Comparison of ENCODE assay signal across 17 cellular contexts in genomic region chr1:175774921-175775320, GRCh38. TPM values are rescaled to one million over a fixed set of nuclear protein-coding genes. Genes with fewer than 3 reads are reported as not detected.
DNase-seq lines count a peak whose midpoint lies in the region; ATAC-seq and TF ChIP-seq lines count a peak whose summit lies in the region.
"Had no signal": no experiment of that assay in that cellular context is flagged by ENCODE, and none has a peak within 500 bp of the region (broad histone marks: within the 10 kb centered on the region; RNA-seq: fewer than 3 reads in every experiment).

No MANE protein-coding gene starts in this region.

- no peaks in the 10 kb centered on the region for H3F3A ChIP-seq in GM23338 (replicated peaks; ENCODE audit: low read depth)

- CTCF ChIA-PET in IMR-90 (lab: Yijun Ruan, JAX) = no interaction called here

- no peak overlapping the region for H3K4me3 ChIP-seq in GM23338
- no peak overlapping the region for H3K4me3 ChIP-seq in IMR-90 (ENCODE audit: insufficient read depth, low read depth, low read length)
- no peak overlapping the region for H3K4me3 ChIP-seq in endodermal cell (ENCODE audit: low read length)
- peak overlapping the region in 1 of 2 donors; percentile 48 for H3K4me3 ChIP-seq in neuronal stem cell (ENCODE audit: low read length in 2 of 2)
- H3K4me3 ChIP-seq: BLaER1 treated with 17β-estradiol and CSF1 and Interleukin-3, amounts not matched to agents 10 nM and 100 nM; GM23248; HAP-1 had no signal

- H2AFZ ChIP-seq in GM23338 = no peak overlapping the region
- H2AFZ ChIP-seq in IMR-90 (replicated peaks; ENCODE audit: low read length, poor library complexity) = no peak overlapping the region
- H2AFZ ChIP-seq in neuronal stem cell (ENCODE audit: low read length) = no peak overlapping the region
- H2AFZ ChIP-seq: GM23248 had no signal

- H3K9ac ChIP-seq in IMR-90 (ENCODE audit: low read depth, low read length) (no peak overlapping the region), endodermal cell (ENCODE audit: extremely low read depth, low read length, poor library complexity, severe bottlenecking) (no peak overlapping the region), neuronal stem cell (ENCODE audit: low read depth, low read length, poor library complexity) (no peak overlapping the region)
- H3K9ac ChIP-seq: BLaER1 treated with 17β-estradiol and CSF1 and Interleukin-3, amounts not matched to agents 10 nM and 100 nM; GM23248 had no signal

- H3K4me2 ChIP-seq in GM23338 (no peak overlapping the region), IMR-90 (ENCODE audit: low read depth, low read length) (no peak overlapping the region), neuronal stem cell (ENCODE audit: insufficient read depth, low read length, poor library complexity, severe bottlenecking) (no peak overlapping the region)
- H3K4me2 ChIP-seq: BLaER1 treated with 17β-estradiol and CSF1 and Interleukin-3, amounts not matched to agents 10 nM and 100 nM had no signal

- H4K8ac ChIP-seq in IMR-90 (ENCODE audit: low read depth in 2 of 2, low read length in 2 of 2) (no peak overlapping the region), neuronal stem cell (ENCODE audit: low read depth, low read length) (no peak overlapping the region)

- H4K20me1 ChIP-seq in GM23338 (replicated peaks; ENCODE audit: insufficient read depth) (no peaks in the 10 kb centered on the region), IMR-90 (ENCODE audit: insufficient read depth, low read length) (no peaks in the 10 kb centered on the region)
- H4K20me1 ChIP-seq: BLaER1 treated with 17β-estradiol and CSF1 and Interleukin-3, amounts not matched to agents 10 nM and 100 nM had no signal

- H3K4ac ChIP-seq in IMR-90 (ENCODE audit: low read depth, low read length) (no peak overlapping the region), neuronal stem cell (ENCODE audit: low read length) (no peak overlapping the region)

- no peak for TF ChIP-seq RAD21 in IMR-90 (IDR thresholded peaks at IDR 0.05; ENCODE audit: low read length)

- POLR2A ChIA-PET in IMR-90 (lab: Charles Lee; ENCODE audit: unreplicated experiment) = no interaction called here

- H4K91ac ChIP-seq in IMR-90 (ENCODE audit: insufficient read depth, low read depth, low read length) = no peak overlapping the region
- no peak overlapping the region for H4K91ac ChIP-seq in neuronal stem cell (ENCODE audit: low read depth, low read length, poor library complexity)

- 58% methylated on average over 2 of the region's 3 CpGs; no CpG with 5 or more reads in 1 of the 2 experiments for WGBS in IMR-90 (ENCODE audit: extremely low coverage in 2 of 2, insufficient read length in 1 of 2), 2 experiments
- 83 to 98% methylated on average over 3 of the region's 3 CpGs for WGBS in endodermal cell (ENCODE audit: insufficient coverage in 1 of 2, insufficient read length in 1 of 2), 2 experiments
- no CpG with 5 or more reads among the region's 3 CpGs for WGBS in neuronal stem cell (ENCODE audit: extremely low coverage in 2 of 2, insufficient read length in 2 of 2, insufficient replicate concordance in 1 of 2), 2 donors

- H3K27ac Mint-ChIP-seq in GM23338 = no peak overlapping the region
- H3K27ac Mint-ChIP-seq in endodermal cell = no peak overlapping the region
- no peak overlapping the region for H3K27ac Mint-ChIP-seq in stimulated activated naive CD8-positive, alpha-beta T cell treated with anti-CD3 and anti-CD28 coated beads, Interleukin-15, amount 100 ng/mL, for 72 hours
- H3K27ac Mint-ChIP-seq: CD4-positive, CD25-positive, alpha-beta regulatory T cell; HFFc6 had no signal

- H3K9me3 ChIP-seq in IMR-90 (ENCODE audit: control insufficient read depth, insufficient read depth, low read length) = no peaks in the 10 kb centered on the region; the same call in 1 of the 2 replicates
- no peaks in the 10 kb centered on the region for H3K9me3 ChIP-seq in endodermal cell (ENCODE audit: control insufficient read depth, low read length)
- no peaks in the 10 kb centered on the region for H3K9me3 ChIP-seq in neuronal stem cell (replicated peaks in 1 of 2; ENCODE audit: control insufficient read depth in 2 of 2, insufficient read depth in 1 of 2, low read depth in 1 of 2, low read length in 2 of 2)
- H3K9me3 ChIP-seq: HAP-1 had no signal

- ATAC-seq in GM23338 = peak; percentile 59
- no peak for ATAC-seq in IMR-90 (ENCODE audit: low read depth)
- no peak for ATAC-seq in stimulated activated naive CD8-positive, alpha-beta T cell treated with anti-CD3 and anti-CD28 coated beads, Interleukin-15, amount 100 ng/mL, for 72 hours

- no peaks in the 10 kb centered on the region for H3K9me1 ChIP-seq in IMR-90 (ENCODE audit: insufficient read depth, low read length)

- H2BK20ac ChIP-seq in IMR-90 (ENCODE audit: low read depth, low read length) = no peak overlapping the region

- H3K56ac ChIP-seq in IMR-90 (ENCODE audit: extremely low read depth, insufficient read depth, low read length) = no peak overlapping the region

- H3K79me1 ChIP-seq in IMR-90 (ENCODE audit: low read depth in 1 of 2, low read length in 2 of 2) = no peaks in the 10 kb centered on the region
- no peaks in the 10 kb centered on the region for H3K79me1 ChIP-seq in neuronal stem cell (ENCODE audit: low read depth, low read length)

- H3K27ac ChIP-seq in GM23338 (ENCODE audit: low read depth) (no peak overlapping the region), IMR-90 (ENCODE audit: insufficient read depth, low read length) (no peak overlapping the region), endodermal cell (ENCODE audit: low read depth, low read length) (no peak overlapping the region), neuronal stem cell (replicated peaks; ENCODE audit: low read length) (no peak overlapping the region)
- H3K27ac ChIP-seq: BLaER1 treated with 17β-estradiol and CSF1 and Interleukin-3, amounts not matched to agents 10 nM and 100 nM; GM23248 had no signal

- no peak overlapping the region for H4K5ac ChIP-seq in IMR-90 (ENCODE audit: low read depth, low read length)

- H3K14ac ChIP-seq in IMR-90 (replicated peaks; ENCODE audit: low read depth, low read length) = no peak overlapping the region
- no peak overlapping the region for H3K14ac ChIP-seq in neuronal stem cell (ENCODE audit: low read length)

- in situ Hi-C loops in IMR-90 (cut with MboI; ENCODE audit: low sequenced_read_pairs) = no loop called here

- H2BK15ac ChIP-seq in IMR-90 (ENCODE audit: low read depth, low read length) (no peak overlapping the region), neuronal stem cell (ENCODE audit: low read length) (no peak overlapping the region)

- H3K23ac ChIP-seq in IMR-90 (ENCODE audit: low read depth, low read length) (no peak overlapping the region), neuronal stem cell (ENCODE audit: low read depth, low read length, poor library complexity) (peak overlapping the region; percentile 14)

- TF ChIP-seq CTCF in GM23338 (conservative IDR thresholded peaks at IDR 0.05; ENCODE audit: low read depth in 2 of 2) = no peak; a peak in 1 of 4 replicates
- TF ChIP-seq CTCF in IMR-90 (conservative IDR thresholded peaks at IDR 0.05; ENCODE audit: low read depth, low read length) = no peak
- peak; percentile 32 for TF ChIP-seq CTCF in endodermal cell (conservative IDR thresholded peaks at IDR 0.05)

- no peak for TF ChIP-seq POLR2A in IMR-90 (IDR thresholded peaks at IDR 0.05; ENCODE audit: low read depth, low read length)

- H2AK9ac ChIP-seq in IMR-90 (replicated peaks; ENCODE audit: low read depth, low read length, poor library complexity) = peak overlapping the region; percentile 37

- BruUV-seq in IMR-90 (replicated peaks; lab: Mats Ljungman, UMichigan) = no TSS peak

- H3K36me3 Mint-ChIP-seq in GM23338 (ENCODE audit: low read depth) = no peaks in the 10 kb centered on the region
- no peaks in the 10 kb centered on the region for H3K36me3 Mint-ChIP-seq in endodermal cell (ENCODE audit: low read depth)
- H3K36me3 Mint-ChIP-seq: CD4-positive, CD25-positive, alpha-beta regulatory T cell had no signal

- intact Hi-C loops in IMR-90 (cut with micrococcal nuclease) = no loop called here

- DNase-seq in GM23338 (ENCODE audit: low spot score) = peak; percentile 13
- DNase-seq in IMR-90 = no peak
- peak; percentile 59 for DNase-seq in endodermal cell
- no peak for DNase-seq in neuronal stem cell (ENCODE audit: low spot score)
- no peak for DNase-seq in NCI-H2227 (lab: John Stamatoyannopoulos, UW; ENCODE audit: unreplicated experiment)
- no peak for DNase-seq in stimulated activated naive CD8-positive, alpha-beta T cell treated with anti-CD3 and anti-CD28 coated beads, Interleukin-15, amount 100 ng/mL, for 72 hours
- DNase-seq in anterior cingulate cortex (lab: John Stamatoyannopoulos, UW) = no peak
- DNase-seq: ACHN; CD4-positive, CD25-positive, alpha-beta regulatory T cell; DMS 273 treated with DMSO at 0.1 percent for 48 hours; GM23248; HFFc6 had no signal

- no peak overlapping the region for H2BK12ac ChIP-seq in neuronal stem cell (ENCODE audit: low read length)

- no peak overlapping the region for H2AK5ac ChIP-seq in IMR-90 (ENCODE audit: low read depth, low read length)
- H2AK5ac ChIP-seq in neuronal stem cell (ENCODE audit: low read depth, low read length) = no peak overlapping the region

- H3K79me2 ChIP-seq in GM23338 (replicated peaks; ENCODE audit: insufficient read depth) = no peaks in the 10 kb centered on the region

- H3K27me3 Mint-ChIP-seq in GM23338 (ENCODE audit: insufficient read depth, low read depth, poor library complexity) (no peaks in the 10 kb centered on the region), endodermal cell (ENCODE audit: insufficient read depth) (peaks cover 25% of the 10 kb centered on the region)
- peaks cover 27% of the 10 kb centered on the region for H3K27me3 Mint-ChIP-seq in stimulated activated naive CD8-positive, alpha-beta T cell treated with anti-CD3 and anti-CD28 coated beads, Interleukin-15, amount 100 ng/mL, for 72 hours

- H2BK5ac ChIP-seq in IMR-90 (ENCODE audit: low read depth, low read length, poor library complexity, severe bottlenecking) (no peak overlapping the region), neuronal stem cell (ENCODE audit: low read length) (no peak overlapping the region)

- no peaks in the 10 kb centered on the region; the same call in 1 of the 2 replicates for H3K36me3 ChIP-seq in GM23338 (ENCODE audit: insufficient read depth)
- H3K36me3 ChIP-seq in IMR-90 (ENCODE audit: control insufficient read depth, insufficient read depth, low read length) = no peaks in the 10 kb centered on the region
- H3K36me3 ChIP-seq in endodermal cell (ENCODE audit: control insufficient read depth, insufficient read depth, low read length) = no peaks in the 10 kb centered on the region
- no peaks in the 10 kb centered on the region for H3K36me3 ChIP-seq in neuronal stem cell (replicated peaks in 1 of 2; ENCODE audit: control insufficient read depth in 2 of 2, insufficient read depth in 2 of 2, low read length in 2 of 2)
- H3K36me3 ChIP-seq: BLaER1 treated with 17β-estradiol and CSF1 and Interleukin-3, amounts not matched to agents 10 nM and 100 nM; HAP-1 had no signal

- dilution Hi-C loops in IMR-90 (cut with HindIII; ENCODE audit: low sequenced_read_pairs, unreplicated experiment) = no loop called here

- H3K18ac ChIP-seq in IMR-90 (ENCODE audit: low read depth, low read length) = no peak overlapping the region
- H3K18ac ChIP-seq in neuronal stem cell (ENCODE audit: low read length) = peak overlapping the region; percentile 22

- no peaks in the 10 kb centered on the region for H3K9me3 Mint-ChIP-seq in GM23338
- no peaks in the 10 kb centered on the region for H3K9me3 Mint-ChIP-seq in endodermal cell
- no peaks in the 10 kb centered on the region for H3K9me3 Mint-ChIP-seq in stimulated activated naive CD8-positive, alpha-beta T cell treated with anti-CD3 and anti-CD28 coated beads, Interleukin-15, amount 100 ng/mL, for 72 hours

- H3K9me2 ChIP-seq in GM23338 (ENCODE audit: insufficient read depth) = peaks cover 3% of the 10 kb centered on the region; the same call in 1 of the 2 replicates

- 0 out of 3 replicates have a peak, but pooled peaks cover 4% of the 10 kb centered on the region for H3K4me1 Mint-ChIP-seq in GM23338
- H3K4me1 Mint-ChIP-seq in endodermal cell = peaks cover 11% of the 10 kb centered on the region
- H3K4me1 Mint-ChIP-seq in stimulated activated naive CD8-positive, alpha-beta T cell treated with anti-CD3 and anti-CD28 coated beads, Interleukin-15, amount 100 ng/mL, for 72 hours = no peaks in the 10 kb centered on the region
- H3K4me1 Mint-ChIP-seq: CD4-positive, CD25-positive, alpha-beta regulatory T cell had no signal

- no peaks in the 10 kb centered on the region for H3K4me1 ChIP-seq in GM23338 (ENCODE audit: insufficient read depth)
- H3K4me1 ChIP-seq in IMR-90 (ENCODE audit: control insufficient read depth, insufficient read depth, low read length) = no peaks in the 10 kb centered on the region
- H3K4me1 ChIP-seq in endodermal cell (ENCODE audit: control insufficient read depth, insufficient read depth, low read length) = no peaks in the 10 kb centered on the region
- H3K4me1 ChIP-seq in neuronal stem cell (ENCODE audit: control insufficient read depth in 2 of 2, insufficient read depth in 1 of 2, low read depth in 1 of 2, low read length in 2 of 2) = no peaks in the 10 kb centered on the region
- H3K4me1 ChIP-seq: HAP-1 had no signal

- H3K4me3 Mint-ChIP-seq in GM23338 = no peak overlapping the region
- no peak overlapping the region for H3K4me3 Mint-ChIP-seq in endodermal cell
- H3K4me3 Mint-ChIP-seq in stimulated activated naive CD8-positive, alpha-beta T cell treated with anti-CD3 and anti-CD28 coated beads, Interleukin-15, amount 100 ng/mL, for 72 hours = no peak overlapping the region
- H3K4me3 Mint-ChIP-seq: CD4-positive, CD25-positive, alpha-beta regulatory T cell; HFFc6 had no signal

- H3K27me3 ChIP-seq in GM23338 (ENCODE audit: insufficient read depth) (no peaks in the 10 kb centered on the region), IMR-90 (ENCODE audit: control insufficient read depth, insufficient read depth, low read length) (no peaks in the 10 kb centered on the region), endodermal cell (ENCODE audit: control insufficient read depth, insufficient read depth, low read length, poor library complexity, severe bottlenecking) (no peaks in the 10 kb centered on the region), neuronal stem cell (ENCODE audit: control insufficient read depth in 3 of 3, insufficient read depth in 3 of 3, low read depth in 1 of 3, low read length in 3 of 3) (no peaks in the 10 kb centered on the region)
- H3K27me3 ChIP-seq: BLaER1 treated with 17β-estradiol and CSF1 and Interleukin-3, amounts not matched to agents 10 nM and 100 nM had no signal

- H2BK120ac ChIP-seq in IMR-90 (ENCODE audit: low read depth, low read length) = no peak overlapping the region
- H2BK120ac ChIP-seq in neuronal stem cell (ENCODE audit: low read depth, low read length) = no peak overlapping the region

RNA-seq across cellular contexts. Expression of gene TNR, which starts 31.5 kb away (rescaled TPM):
- not detected in 2 replicates for total RNA-seq in GM23338 (2014; rRNA removed; shearing (Covaris generic))
- polyA plus RNA-seq in GM23338 (2016; fragmentation: Nextera tagmentation; extraction: Ambion mirVana) (not detected in 2 replicates), IMR-90 (2012; rRNA removed) (not detected in 2 replicates)
- total RNA-seq in IMR-90 (2012; rRNA removed) (not detected in 2 replicates), endodermal cell (1 to 10 TPM in 1 of 2 donors, under 1 TPM in 1; 0.62 to 3.2 TPM)
- not detected in 2 replicates for polyA plus RNA-seq in IMR-90 (2012; cell fraction: cytosol; rRNA removed)
- polyA plus RNA-seq in IMR-90 (2012; cell fraction: nucleus; rRNA removed; ENCODE audit: low replicate concordance) = not detected in 2 replicates
- polyA plus RNA-seq in endodermal cell (2013, experiment 1 of 2) = 0.04 TPM
- 0.08 TPM for polyA plus RNA-seq in endodermal cell (2013, experiment 2 of 2)
- polyA plus RNA-seq in neuronal stem cell (2013, experiment 1 of 2) = not detected
- not detected for polyA plus RNA-seq in neuronal stem cell (2013, experiment 2 of 2)
- total RNA-seq: A172; CD4-positive, CD25-positive, alpha-beta regulatory T cell; Daoy; G401; GM23248; HFFc6 had no signal
- polyA plus RNA-seq: CD4-positive, CD25-positive, alpha-beta regulatory T cell; GM23248 had no signal

Comparison
In these comparisons a context has a peak if more than half of its experiments do, and no peak if none do; other contexts are left out.
1. DNase-seq: peak in GM23338 (single experiment) and endodermal cell (single experiment); none in IMR-90 (single experiment), neuronal stem cell (single experiment), NCI-H2227 (single experiment), stimulated activated naive CD8-positive, alpha-beta T cell treated with anti-CD3 and anti-CD28 coated beads, Interleukin-15, amount 100 ng/mL, for 72 hours (0 of 2) and anterior cingulate cortex (0 of 58).